ENCODE assay signal across 1 cellular context in genomic region chr12:109816870-109817269, GRCh38.
TF ChIP-seq lines count a peak whose summit lies in the region.

No MANE protein-coding gene starts in this region.

TF ChIP-seq in HepG2, 621 proteins besides CTCF, POLR2A, EP300 and RAD21 (continued from another document):
- TF ChIP-seq, protein P1, sequence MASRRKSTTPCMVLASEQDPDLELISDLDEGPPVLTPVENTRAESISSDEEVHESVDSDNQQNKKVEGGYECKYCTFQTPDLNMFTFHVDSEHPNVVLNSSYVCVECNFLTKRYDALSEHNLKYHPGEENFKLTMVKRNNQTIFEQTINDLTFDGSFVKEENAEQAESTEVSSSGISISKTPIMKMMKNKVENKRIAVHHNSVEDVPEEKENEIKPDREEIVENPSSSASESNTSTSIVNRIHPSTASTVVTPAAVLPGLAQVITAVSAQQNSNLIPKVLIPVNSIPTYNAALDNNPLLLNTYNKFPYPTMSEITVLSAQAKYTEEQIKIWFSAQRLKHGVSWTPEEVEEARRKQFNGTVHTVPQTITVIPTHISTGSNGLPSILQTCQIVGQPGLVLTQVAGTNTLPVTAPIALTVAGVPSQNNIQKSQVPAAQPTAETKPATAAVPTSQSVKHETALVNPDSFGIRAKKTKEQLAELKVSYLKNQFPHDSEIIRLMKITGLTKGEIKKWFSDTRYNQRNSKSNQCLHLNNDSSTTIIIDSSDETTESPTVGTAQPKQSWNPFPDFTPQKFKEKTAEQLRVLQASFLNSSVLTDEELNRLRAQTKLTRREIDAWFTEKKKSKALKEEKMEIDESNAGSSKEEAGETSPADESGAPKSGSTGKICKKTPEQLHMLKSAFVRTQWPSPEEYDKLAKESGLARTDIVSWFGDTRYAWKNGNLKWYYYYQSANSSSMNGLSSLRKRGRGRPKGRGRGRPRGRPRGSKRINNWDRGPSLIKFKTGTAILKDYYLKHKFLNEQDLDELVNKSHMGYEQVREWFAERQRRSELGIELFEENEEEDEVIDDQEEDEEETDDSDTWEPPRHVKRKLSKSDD (CRISPR knock-in tag; IDR thresholded peaks at IDR 0.05; ENCODE audit: low read depth), result no peak
- peak; percentile 61; the same call in 1 of the 2 replicates for TF ChIP-seq ZKSCAN1 (IDR thresholded peaks at IDR 0.05; ENCODE audit: low read length)
